Comparison of ENCODE assay signal across 8 cellular contexts in the genomic region with DNA sequence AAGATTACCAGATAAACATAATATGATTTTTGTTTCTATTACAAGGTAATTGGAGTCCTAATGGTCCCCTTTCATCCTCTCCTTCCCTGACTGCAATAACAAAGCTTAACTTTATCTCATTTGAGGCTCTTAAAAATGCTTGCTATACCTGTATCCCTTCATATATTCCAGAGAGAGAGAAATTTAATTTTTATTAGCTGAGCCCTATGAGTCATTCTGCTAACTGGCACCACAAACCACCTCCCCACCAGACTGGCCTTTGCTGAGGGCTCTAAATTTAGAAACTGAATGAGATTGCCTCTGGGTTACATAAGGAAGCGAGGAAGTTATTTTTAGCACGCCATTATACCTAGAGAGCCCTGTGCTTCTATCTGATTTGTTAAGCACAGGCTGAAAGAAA. TPM values are rescaled to one million over a fixed set of nuclear protein-coding genes. Genes with fewer than 3 reads are reported as not detected.
DNase-seq lines count a peak whose midpoint lies in the region; ATAC-seq and TF ChIP-seq lines count a peak whose summit lies in the region.

No MANE protein-coding gene starts in this region.

- no peak overlapping the region for H3K4me3 Mint-ChIP-seq in WTC11

- ATAC-seq in HG02610 (IDR thresholded peaks at IDR 0.05; ENCODE audit: unreplicated experiment) (peak; percentile 51), psoas muscle (peak; percentile 98 to 100 (median 100)), GM19324 (IDR thresholded peaks at IDR 0.05; ENCODE audit: low FRiP score, unreplicated experiment) (no peak), WTC11 (no peak), HG02840 (IDR thresholded peaks at IDR 0.05; ENCODE audit: low FRiP score, unreplicated experiment) (no peak)

- 0 to 7% (median 0%) methylated on average over 2 of the region's 2 CpGs for WGBS in psoas muscle, 3 donors

- H3K9me3 Mint-ChIP-seq in WTC11: no peaks in the 10 kb centered on the region

- H3K4me3 ChIP-seq in psoas muscle: no peak overlapping the region

- CTCF ChIA-PET in WTC11 (lab: Charles Lee): no interaction called here

- H3K27me3 ChIP-seq in psoas muscle (ENCODE audit: insufficient read depth in 3 of 3, low read length in 2 of 3): no peaks in the 10 kb centered on the region

- no peak overlapping the region for H3K27ac Mint-ChIP-seq in WTC11

- intact Hi-C loops in psoas muscle (cut with DNase I): no loop called here

- H3K27me3 Mint-ChIP-seq in WTC11 (ENCODE audit: low read depth): no peaks in the 10 kb centered on the region

- no peaks in the 10 kb centered on the region for H3K36me3 Mint-ChIP-seq in WTC11

- TF ChIP-seq CTCF in psoas muscle (IDR thresholded peaks at IDR 0.05) (no peak), WTC11 (IDR thresholded peaks at IDR 0.05) (no peak)

- H3K27ac ChIP-seq in psoas muscle: no peak overlapping the region

- peak; percentile 87 for DNase-seq in DMS153 (lab: John Stamatoyannopoulos, UW)
- peak; percentile 78 for DNase-seq in NCI-H2227 (lab: John Stamatoyannopoulos, UW; ENCODE audit: unreplicated experiment)
- DNase-seq in dedifferentiated amniotic fluid mesenchymal stem cell (ENCODE audit: extremely low spot score): peak; percentile 86
- DNase-seq in psoas muscle: peak in 1 of 2 donors; percentile 16
- DNase-seq in WTC11 (ENCODE audit: low spot score): no peak

- no peaks in the 10 kb centered on the region for H3K9me3 ChIP-seq in psoas muscle

- peaks cover 15% of the 10 kb centered on the region for H3K4me1 ChIP-seq in psoas muscle

- peaks cover 21% of the 10 kb centered on the region for H3K4me1 Mint-ChIP-seq in WTC11

- POLR2A ChIA-PET in WTC11 (lab: Charles Lee): no interaction called here

- H3K36me3 ChIP-seq in psoas muscle (ENCODE audit: insufficient read depth in 1 of 2, low read depth in 1 of 2): no peaks in the 10 kb centered on the region

TF ChIP-seq in WTC11, 78 proteins besides CTCF, POLR2A, EP300 and RAD21 (continues in another document):
- TF ChIP-seq CREM (CRISPR knock-in tag; IDR thresholded peaks at IDR 0.05) (no peak), PRRX2 (CRISPR knock-in tag; IDR thresholded peaks at IDR 0.05) (no peak), FOXP1 (CRISPR knock-in tag; IDR thresholded peaks at IDR 0.05; ENCODE audit: borderline replicate concordance) (no peak), NFYB (CRISPR knock-in tag; conservative IDR thresholded peaks at IDR 0.05; ENCODE audit: low read depth) (no peak), EMX1 (CRISPR knock-in tag; IDR thresholded peaks at IDR 0.05) (no peak), JUN (CRISPR knock-in tag; IDR thresholded peaks at IDR 0.05) (no peak)
- TF ChIP-seq, protein P1, sequence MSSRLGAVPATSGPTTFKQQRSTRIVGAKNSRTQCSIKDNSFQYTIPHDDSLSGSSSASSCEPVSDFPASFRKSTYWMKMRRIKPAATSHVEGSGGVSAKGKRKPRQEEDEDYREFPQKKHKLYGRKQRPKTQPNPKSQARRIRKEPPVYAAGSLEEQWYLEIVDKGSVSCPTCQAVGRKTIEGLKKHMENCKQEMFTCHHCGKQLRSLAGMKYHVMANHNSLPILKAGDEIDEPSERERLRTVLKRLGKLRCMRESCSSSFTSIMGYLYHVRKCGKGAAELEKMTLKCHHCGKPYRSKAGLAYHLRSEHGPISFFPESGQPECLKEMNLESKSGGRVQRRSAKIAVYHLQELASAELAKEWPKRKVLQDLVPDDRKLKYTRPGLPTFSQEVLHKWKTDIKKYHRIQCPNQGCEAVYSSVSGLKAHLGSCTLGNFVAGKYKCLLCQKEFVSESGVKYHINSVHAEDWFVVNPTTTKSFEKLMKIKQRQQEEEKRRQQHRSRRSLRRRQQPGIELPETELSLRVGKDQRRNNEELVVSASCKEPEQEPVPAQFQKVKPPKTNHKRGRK (CRISPR knock-in tag; IDR thresholded peaks at IDR 0.05; ENCODE audit: borderline replicate concordance): no peak
- TF ChIP-seq, protein P2, sequence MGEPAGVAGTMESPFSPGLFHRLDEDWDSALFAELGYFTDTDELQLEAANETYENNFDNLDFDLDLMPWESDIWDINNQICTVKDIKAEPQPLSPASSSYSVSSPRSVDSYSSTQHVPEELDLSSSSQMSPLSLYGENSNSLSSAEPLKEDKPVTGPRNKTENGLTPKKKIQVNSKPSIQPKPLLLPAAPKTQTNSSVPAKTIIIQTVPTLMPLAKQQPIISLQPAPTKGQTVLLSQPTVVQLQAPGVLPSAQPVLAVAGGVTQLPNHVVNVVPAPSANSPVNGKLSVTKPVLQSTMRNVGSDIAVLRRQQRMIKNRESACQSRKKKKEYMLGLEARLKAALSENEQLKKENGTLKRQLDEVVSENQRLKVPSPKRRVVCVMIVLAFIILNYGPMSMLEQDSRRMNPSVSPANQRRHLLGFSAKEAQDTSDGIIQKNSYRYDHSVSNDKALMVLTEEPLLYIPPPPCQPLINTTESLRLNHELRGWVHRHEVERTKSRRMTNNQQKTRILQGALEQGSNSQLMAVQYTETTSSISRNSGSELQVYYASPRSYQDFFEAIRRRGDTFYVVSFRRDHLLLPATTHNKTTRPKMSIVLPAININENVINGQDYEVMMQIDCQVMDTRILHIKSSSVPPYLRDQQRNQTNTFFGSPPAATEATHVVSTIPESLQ (CRISPR knock-in tag; IDR thresholded peaks at IDR 0.05): no peak
- TF ChIP-seq, protein P3, sequence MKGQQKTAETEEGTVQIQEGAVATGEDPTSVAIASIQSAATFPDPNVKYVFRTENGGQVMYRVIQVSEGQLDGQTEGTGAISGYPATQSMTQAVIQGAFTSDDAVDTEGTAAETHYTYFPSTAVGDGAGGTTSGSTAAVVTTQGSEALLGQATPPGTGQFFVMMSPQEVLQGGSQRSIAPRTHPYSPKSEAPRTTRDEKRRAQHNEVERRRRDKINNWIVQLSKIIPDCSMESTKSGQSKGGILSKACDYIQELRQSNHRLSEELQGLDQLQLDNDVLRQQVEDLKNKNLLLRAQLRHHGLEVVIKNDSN (CRISPR knock-in tag; IDR thresholded peaks at IDR 0.05): no peak
- TF ChIP-seq, protein P4, sequence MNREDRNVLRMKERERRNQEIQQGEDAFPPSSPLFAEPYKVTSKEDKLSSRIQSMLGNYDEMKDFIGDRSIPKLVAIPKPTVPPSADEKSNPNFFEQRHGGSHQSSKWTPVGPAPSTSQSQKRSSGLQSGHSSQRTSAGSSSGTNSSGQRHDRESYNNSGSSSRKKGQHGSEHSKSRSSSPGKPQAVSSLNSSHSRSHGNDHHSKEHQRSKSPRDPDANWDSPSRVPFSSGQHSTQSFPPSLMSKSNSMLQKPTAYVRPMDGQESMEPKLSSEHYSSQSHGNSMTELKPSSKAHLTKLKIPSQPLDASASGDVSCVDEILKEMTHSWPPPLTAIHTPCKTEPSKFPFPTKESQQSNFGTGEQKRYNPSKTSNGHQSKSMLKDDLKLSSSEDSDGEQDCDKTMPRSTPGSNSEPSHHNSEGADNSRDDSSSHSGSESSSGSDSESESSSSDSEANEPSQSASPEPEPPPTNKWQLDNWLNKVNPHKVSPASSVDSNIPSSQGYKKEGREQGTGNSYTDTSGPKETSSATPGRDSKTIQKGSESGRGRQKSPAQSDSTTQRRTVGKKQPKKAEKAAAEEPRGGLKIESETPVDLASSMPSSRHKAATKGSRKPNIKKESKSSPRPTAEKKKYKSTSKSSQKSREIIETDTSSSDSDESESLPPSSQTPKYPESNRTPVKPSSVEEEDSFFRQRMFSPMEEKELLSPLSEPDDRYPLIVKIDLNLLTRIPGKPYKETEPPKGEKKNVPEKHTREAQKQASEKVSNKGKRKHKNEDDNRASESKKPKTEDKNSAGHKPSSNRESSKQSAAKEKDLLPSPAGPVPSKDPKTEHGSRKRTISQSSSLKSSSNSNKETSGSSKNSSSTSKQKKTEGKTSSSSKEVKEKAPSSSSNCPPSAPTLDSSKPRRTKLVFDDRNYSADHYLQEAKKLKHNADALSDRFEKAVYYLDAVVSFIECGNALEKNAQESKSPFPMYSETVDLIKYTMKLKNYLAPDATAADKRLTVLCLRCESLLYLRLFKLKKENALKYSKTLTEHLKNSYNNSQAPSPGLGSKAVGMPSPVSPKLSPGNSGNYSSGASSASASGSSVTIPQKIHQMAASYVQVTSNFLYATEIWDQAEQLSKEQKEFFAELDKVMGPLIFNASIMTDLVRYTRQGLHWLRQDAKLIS (CRISPR knock-in tag; IDR thresholded peaks at IDR 0.05; ENCODE audit: borderline replicate concordance): no peak
- TF ChIP-seq, protein P5, sequence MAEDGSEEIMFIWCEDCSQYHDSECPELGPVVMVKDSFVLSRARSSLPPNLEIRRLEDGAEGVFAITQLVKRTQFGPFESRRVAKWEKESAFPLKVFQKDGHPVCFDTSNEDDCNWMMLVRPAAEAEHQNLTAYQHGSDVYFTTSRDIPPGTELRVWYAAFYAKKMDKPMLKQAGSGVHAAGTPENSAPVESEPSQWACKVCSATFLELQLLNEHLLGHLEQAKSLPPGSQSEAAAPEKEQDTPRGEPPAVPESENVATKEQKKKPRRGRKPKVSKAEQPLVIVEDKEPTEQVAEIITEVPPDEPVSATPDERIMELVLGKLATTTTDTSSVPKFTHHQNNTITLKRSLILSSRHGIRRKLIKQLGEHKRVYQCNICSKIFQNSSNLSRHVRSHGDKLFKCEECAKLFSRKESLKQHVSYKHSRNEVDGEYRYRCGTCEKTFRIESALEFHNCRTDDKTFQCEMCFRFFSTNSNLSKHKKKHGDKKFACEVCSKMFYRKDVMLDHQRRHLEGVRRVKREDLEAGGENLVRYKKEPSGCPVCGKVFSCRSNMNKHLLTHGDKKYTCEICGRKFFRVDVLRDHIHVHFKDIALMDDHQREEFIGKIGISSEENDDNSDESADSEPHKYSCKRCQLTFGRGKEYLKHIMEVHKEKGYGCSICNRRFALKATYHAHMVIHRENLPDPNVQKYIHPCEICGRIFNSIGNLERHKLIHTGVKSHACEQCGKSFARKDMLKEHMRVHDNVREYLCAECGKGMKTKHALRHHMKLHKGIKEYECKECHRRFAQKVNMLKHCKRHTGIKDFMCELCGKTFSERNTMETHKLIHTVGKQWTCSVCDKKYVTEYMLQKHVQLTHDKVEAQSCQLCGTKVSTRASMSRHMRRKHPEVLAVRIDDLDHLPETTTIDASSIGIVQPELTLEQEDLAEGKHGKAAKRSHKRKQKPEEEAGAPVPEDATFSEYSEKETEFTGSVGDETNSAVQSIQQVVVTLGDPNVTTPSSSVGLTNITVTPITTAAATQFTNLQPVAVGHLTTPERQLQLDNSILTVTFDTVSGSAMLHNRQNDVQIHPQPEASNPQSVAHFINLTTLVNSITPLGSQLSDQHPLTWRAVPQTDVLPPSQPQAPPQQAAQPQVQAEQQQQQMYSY (CRISPR knock-in tag; IDR thresholded peaks at IDR 0.05): no peak

RNA-seq across cellular contexts. Expression of a gene that starts 27.4 kb away (rescaled TPM):
- total RNA-seq in psoas muscle (not detected), WTC11 (2021) (not detected in 3 replicates)
- not detected for polyA plus RNA-seq in psoas muscle

Comparison
In these comparisons a context has a peak if more than half of its experiments do, and no peak if none do; other contexts are left out.
1. ATAC-seq: peak in HG02610 (single experiment) and psoas muscle (4 of 4); none in GM19324 (single experiment), WTC11 (single experiment) and HG02840 (single experiment).